1 cellular context compared by ENCODE assay signal in genomic region chr2:100277540-100278207, GRCh38.
TF ChIP-seq lines count a peak whose summit lies in the region.

No MANE protein-coding gene starts in this region.

TF ChIP-seq in H1, 55 proteins besides CTCF, POLR2A, EP300 and RAD21:
- TF ChIP-seq ZNF274 (IDR thresholded peaks at IDR 0.05; ENCODE audit: borderline replicate concordance, extremely low read depth, low read length) = no peak
- no peak for TF ChIP-seq RBBP5 (IDR thresholded peaks at IDR 0.05; ENCODE audit: borderline replicate concordance, low read depth, low read length)
- TF ChIP-seq NRF1 (IDR thresholded peaks at IDR 0.05; ENCODE audit: low read depth, low read length) = no peak
- no peak for TF ChIP-seq ATF3 (IDR thresholded peaks at IDR 0.05; ENCODE audit: insufficient read depth, low read depth, low read length)
- no peak for TF ChIP-seq HDAC2 (IDR thresholded peaks at IDR 0.05; ENCODE audit: borderline replicate concordance in 1 of 2, low read depth in 2 of 2, low read length in 2 of 2)
- no peak for TF ChIP-seq YY1 (IDR thresholded peaks at IDR 0.05; ENCODE audit: low read depth, low read length)
- TF ChIP-seq PHF8 (conservative IDR thresholded peaks at IDR 0.05; ENCODE audit: low read depth, low read length) = no peak
- no peak for TF ChIP-seq POLR2AphosphoS5 (IDR thresholded peaks at IDR 0.05; ENCODE audit: low read depth, low read length)
- TF ChIP-seq SRF (IDR thresholded peaks at IDR 0.05; ENCODE audit: low read depth, low read length) = no peak
- no peak for TF ChIP-seq RXRA (IDR thresholded peaks at IDR 0.05; ENCODE audit: insufficient read depth, low read depth, low read length)
- TF ChIP-seq ATF2 (IDR thresholded peaks at IDR 0.05; ENCODE audit: low read length) = no peak
- no peak for TF ChIP-seq NANOG (IDR thresholded peaks at IDR 0.05; ENCODE audit: insufficient read depth, low read depth, low read length, poor library complexity, severe bottlenecking)
TF ChIP-seq in H1: peak in this region for 0.
